16 cellular contexts compared by ENCODE assay signal in the genomic region with DNA sequence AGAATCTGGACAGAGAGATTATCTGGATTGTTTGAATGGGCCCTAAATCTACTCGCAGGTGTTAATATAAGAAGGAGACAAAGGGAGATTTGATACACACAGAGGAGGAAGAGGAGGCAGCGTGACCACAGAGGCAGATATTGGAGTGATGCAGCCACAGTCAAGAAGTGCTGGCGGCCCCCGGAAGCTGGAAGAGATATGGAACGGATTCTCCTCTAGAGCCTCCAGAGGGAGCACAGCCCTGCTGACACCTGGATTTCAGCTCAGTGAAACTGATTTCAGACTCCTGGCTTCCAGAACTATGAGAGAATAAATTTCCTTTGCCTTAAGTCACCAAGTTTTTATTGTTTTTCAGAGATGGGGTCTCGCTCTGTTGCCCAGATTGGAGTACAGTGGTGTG. TPM values are rescaled to one million over a fixed set of nuclear protein-coding genes. Genes with fewer than 3 reads are reported as not detected.
A peak's percentile ranks its signal among the peaks of the same experiment; 100 is the strongest.
DNase-seq lines count a peak whose midpoint lies in the region; ATAC-seq, FAIRE-seq and TF ChIP-seq lines count a peak whose summit lies in the region.
"Had no signal": no experiment of that assay in that cellular context is flagged by ENCODE, and none has a peak within 500 bp of the region (broad histone marks: within the 10 kb centered on the region; RNA-seq: fewer than 3 reads in every experiment).

No MANE protein-coding gene starts in this region.

- BruUV-seq in HepG2 (replicated peaks; lab: Mats Ljungman, UMichigan): no TSS peak

- H3K9me2 ChIP-seq in Karpas-422 (replicated peaks; ENCODE audit: insufficient read depth, low read length): no peaks in the 10 kb centered on the region

- peaks cover 21% of the 10 kb centered on the region for H3K4me1 ChIP-seq in HepG2 (ENCODE audit: insufficient read depth, low read length)
- H3K4me1 ChIP-seq in right lobe of liver: peaks cover 0 to 39% (median 7%) of the 10 kb centered on the region in 4 donors
- H3K4me1 ChIP-seq in ascending aorta: peaks cover 13 to 32% of the 10 kb centered on the region in 2 donors
- peaks cover 38 to 63% (median 41%) of the 10 kb centered on the region in 3 donors for H3K4me1 ChIP-seq in pancreas
- peaks cover 11% of the 10 kb centered on the region for H3K4me1 ChIP-seq in Karpas-422 (ENCODE audit: low read length)

- H3K9me3 ChIP-seq in HepG2 (ENCODE audit: low read length): no peaks in the 10 kb centered on the region
- H3K9me3 ChIP-seq in right lobe of liver: no peaks in the 10 kb centered on the region
- no peaks in the 10 kb centered on the region for H3K9me3 ChIP-seq in ascending aorta
- H3K9me3 ChIP-seq in pancreas: no peaks in the 10 kb centered on the region
- H3K9me3 ChIP-seq in Karpas-422 (ENCODE audit: low read length): no peaks in the 10 kb centered on the region
- H3K9me3 ChIP-seq: Peyer's patch had no signal

- no peak for TF ChIP-seq EP300 in HepG2 (IDR thresholded peaks at IDR 0.05; ENCODE audit: low read depth in 2 of 2, low read length in 2 of 2)
- TF ChIP-seq EP300 in HepG2 (CRISPR knock-in tag; IDR thresholded peaks at IDR 0.05; ENCODE audit: borderline replicate concordance): no peak

- peak; percentile 48 for FAIRE-seq in HepG2 (lab: Jason Lieb, UNC)
- no peak for FAIRE-seq in pancreas (lab: Jason Lieb, UNC)
- FAIRE-seq: A204.1 had no signal

- peak; percentile 24; the same call in 1 of the 2 replicates for TF ChIP-seq CTCF in HepG2 (CRISPR knock-in tag; IDR thresholded peaks at IDR 0.05)
- TF ChIP-seq CTCF in right lobe of liver (IDR thresholded peaks at IDR 0.05): no peak
- no peak for TF ChIP-seq CTCF in ascending aorta (IDR thresholded peaks at IDR 0.05)
- TF ChIP-seq CTCF in pancreas (IDR thresholded peaks at IDR 0.05): no peak

- intact Hi-C loops in HepG2 (cut with micrococcal nuclease; ENCODE audit: unreplicated experiment) (no loop called here), right lobe of liver (cut with DNase I) (no loop called here), ascending aorta (cut with DNase I) (no loop called here), pancreas (cut with DNase I) (no loop called here)

- H3K27me3 ChIP-seq in HepG2 (ENCODE audit: control insufficient read depth in 1 of 2, insufficient read depth in 2 of 2, low read length in 2 of 2) (0 out of 5 replicates have a peak, but pooled peaks cover 0 to 2% of the 10 kb centered on the region in 2 experiments), right lobe of liver (no peaks in the 10 kb centered on the region), ascending aorta (no peaks in the 10 kb centered on the region), pancreas (no peaks in the 10 kb centered on the region), Karpas-422 (ENCODE audit: low read length) (no peaks in the 10 kb centered on the region)
- H3K27me3 ChIP-seq: Peyer's patch had no signal

- no peaks in the 10 kb centered on the region for H4K20me1 ChIP-seq in HepG2 (ENCODE audit: insufficient read depth, low read length)
- no peaks in the 10 kb centered on the region for H4K20me1 ChIP-seq in Karpas-422 (ENCODE audit: insufficient read depth, low read depth, low read length)

- POLR2A ChIA-PET in HepG2 (lab: Yijun Ruan, JAX): no interaction called here

- TF ChIP-seq POLR2A in HepG2 (IDR thresholded peaks at IDR 0.05; ENCODE audit: insufficient read depth in 1 of 2, low read depth in 2 of 2, low read length in 2 of 2) (no peak), right lobe of liver (IDR thresholded peaks at IDR 0.05) (no peak)

- H3K79me2 ChIP-seq in HepG2 (ENCODE audit: insufficient read depth, low read length): no peaks in the 10 kb centered on the region
- H3K79me2 ChIP-seq in Karpas-422 (ENCODE audit: low read length): no peaks in the 10 kb centered on the region

- no peak overlapping the region for H3K27ac ChIP-seq in HepG2 (ENCODE audit: extremely low read length, insufficient read depth, low read length)
- no peak overlapping the region for H3K27ac ChIP-seq in right lobe of liver
- H3K27ac ChIP-seq in ascending aorta: peak overlapping the region; percentile 45 to 77
- peak overlapping the region in 3 of 4 donors; percentile 27 to 85 (median 80) for H3K27ac ChIP-seq in pancreas
- no peak overlapping the region for H3K27ac ChIP-seq in Karpas-422 (ENCODE audit: low read length)
- H3K27ac ChIP-seq: SK-N-MC had no signal

- H3K4me2 ChIP-seq in HepG2 (ENCODE audit: low read depth, low read length): no peak overlapping the region
- no peak overlapping the region for H3K4me2 ChIP-seq in Karpas-422 (ENCODE audit: low read depth, low read length, poor library complexity, severe bottlenecking)

- H3K4me3 ChIP-seq in HepG2 (replicated peaks in 1 of 3; ENCODE audit: insufficient read depth in 1 of 3, low read depth in 2 of 3, low read length in 3 of 3) (no peak overlapping the region), right lobe of liver (no peak overlapping the region), ascending aorta (no peak overlapping the region), pancreas (no peak overlapping the region), Karpas-422 (ENCODE audit: low read length) (no peak overlapping the region)
- H3K4me3 ChIP-seq: Peyer's patch, SK-N-MC had no signal

- CTCF ChIA-PET in HepG2 (lab: Yijun Ruan, JAX; ENCODE audit: low intra/inter-chr PET ratio, low total read pairs): no interaction called here

- H3K9ac ChIP-seq in HepG2 (ENCODE audit: insufficient read depth, low read depth, low read length) (no peak overlapping the region), Karpas-422 (ENCODE audit: low read length) (no peak overlapping the region)

- TF ChIP-seq RAD21 in HepG2 (CRISPR knock-in tag; IDR thresholded peaks at IDR 0.05): no peak

- in situ Hi-C loops in HepG2 (cut with HindIII; ENCODE audit: extremely low pct_ligation_motif_present, low pct_unique_long_range_greater_than_20kb): no loop called here

- ATAC-seq in HepG2 (peak; percentile 49; the same call in 2 of the 3 replicates), right lobe of liver (no peak), pancreas (no peak), GM21717 (IDR thresholded peaks at IDR 0.05; ENCODE audit: unreplicated experiment) (no peak)

- no peaks in the 10 kb centered on the region for H3K36me3 ChIP-seq in HepG2 (replicated peaks in 1 of 2; ENCODE audit: control insufficient read depth in 1 of 2, insufficient read depth in 2 of 2, low read length in 2 of 2)
- H3K36me3 ChIP-seq in right lobe of liver: no peaks in the 10 kb centered on the region
- H3K36me3 ChIP-seq in ascending aorta: peaks cover 77 to 79% of the 10 kb centered on the region in 2 donors
- H3K36me3 ChIP-seq in pancreas: no peaks in the 10 kb centered on the region
- H3K36me3 ChIP-seq in Karpas-422 (ENCODE audit: insufficient read depth, low read length): no peaks in the 10 kb centered on the region

- whole genome bisulfite sequencing in HepG2 (ENCODE audit: low lambda C conversion rate): 92% methylated on average over 6 of the region's 6 CpGs
- WGBS in right lobe of liver (ENCODE audit: insufficient coverage, low coverage, low lambda C conversion rate, missing lambda C conversion rate): 92% methylated on average over 6 of the region's 6 CpGs
- WGBS in pancreas, 2 donors: 62 to 66% methylated on average over 6 of the region's 6 CpGs

- H2AFZ ChIP-seq in HepG2 (ENCODE audit: low read length): no peak overlapping the region
- no peak overlapping the region for H2AFZ ChIP-seq in Karpas-422 (ENCODE audit: low read length)

- DNase-seq in HepG2 (ENCODE audit: low spot score) (no peak), right lobe of liver (no peak), ascending aorta (ENCODE audit: low spot score in 2 of 2) (no peak), pancreas (no peak), RPMI8226 (no peak), Karpas-422 (no peak)
- DNase-seq: C1 segment of cervical spinal cord, Calu3, HCEC 1CT, NCI-H1436, NCI-H2081, Peyer's patch, Right ventricle myocardium superior had no signal

TF ChIP-seq in HepG2, 621 proteins besides CTCF, POLR2A, EP300 and RAD21 (continues in another document):
- TF ChIP-seq ZNF773 (CRISPR knock-in tag; IDR thresholded peaks at IDR 0.05; ENCODE audit: borderline replicate concordance): no peak

RNA-seq across cellular contexts. Expression of gene TC2N, which starts 9.2 kb away (rescaled TPM):
- not detected in 2 replicates for total RNA-seq in HepG2 (2016; rRNA removed; fragmentation: Illumina TruSeq; extraction: Trizol)
- not detected in 2 replicates for total RNA-seq in HepG2 (2016; cell fraction: cytosol; rRNA removed; fragmentation: Illumina TruSeq; extraction: Trizol; ENCODE audit: low read depth)
- total RNA-seq in HepG2 (2016; cell fraction: insoluble cytoplasmic fraction; rRNA removed; fragmentation: Illumina TruSeq; extraction: Trizol): not detected in 2 replicates
- not detected in 2 replicates for total RNA-seq in HepG2 (2016; cell fraction: membrane; rRNA removed; fragmentation: Illumina TruSeq; extraction: Trizol)
- not detected in 2 replicates for total RNA-seq in HepG2 (2016; cell fraction: nucleus; rRNA removed; fragmentation: Illumina TruSeq; extraction: Trizol)
- polyA plus RNA-seq in HepG2 (2011; rRNA removed): 0.03 TPM in 1 of 2 replicates, not detected in the other
- polyA plus RNA-seq in HepG2 (2011; cell fraction: cytosol; rRNA removed): 0.14 TPM in 1 of 2 replicates, not detected in the other
- polyA plus RNA-seq in HepG2 (2011; cell fraction: nucleus; rRNA removed): not detected in 2 replicates
- polyA plus RNA-seq in HepG2 (2012): 0.05 TPM in 1 of 2 replicates, not detected in the other
- not detected in 2 replicates for polyA plus RNA-seq in HepG2 (2016; cell fraction: cytosol; fragmentation: Illumina TruSeq; extraction: Trizol; ENCODE audit: low read depth)
- polyA plus RNA-seq in HepG2 (2016; cell fraction: insoluble cytoplasmic fraction; fragmentation: Illumina TruSeq; extraction: Trizol; ENCODE audit: low read depth): not detected in 2 replicates
- not detected in 2 replicates for polyA plus RNA-seq in HepG2 (2016; cell fraction: membrane; fragmentation: Illumina TruSeq; extraction: Trizol; ENCODE audit: low read depth)
- polyA plus RNA-seq in HepG2 (2016; cell fraction: nucleus; fragmentation: Illumina TruSeq; extraction: Trizol; ENCODE audit: insufficient read depth, low read depth): not detected in 2 replicates
- polyA minus RNA-seq in HepG2 (2011; rRNA and poly(A)+ RNA removed; ENCODE audit: low replicate concordance): 9.2 TPM in 1 of 2 replicates, not detected in the other
- not detected in 2 replicates for polyA minus RNA-seq in HepG2 (2011; cell fraction: cytosol; rRNA and poly(A)+ RNA removed)
- 0.26 TPM in 1 of 2 replicates, not detected in the other for polyA minus RNA-seq in HepG2 (2011; cell fraction: nucleus; rRNA and poly(A)+ RNA removed)
- 1 to 10 TPM; 1.0 to 6.5 (median 4.3) TPM for total RNA-seq in right lobe of liver
- total RNA-seq in ascending aorta: 37.8 TPM
- total RNA-seq in pancreas: 100 to 1,000 TPM in 5 of 6 donors, 10 to 100 TPM in 1; 96.5 to 215 (median 119) TPM
- polyA plus RNA-seq in pancreas: 10 to 100 TPM; 23.9 to 45.4 TPM
- total RNA-seq in Karpas-422 (2014; rRNA removed; shearing (Covaris generic); ENCODE audit: low replicate concordance): not detected in 2 replicates

Comparison
In these comparisons a context has a peak if more than half of its experiments do, and no peak if none do; other contexts are left out.
1. H3K27ac ChIP-seq: peak in ascending aorta (2 of 2) and pancreas (3 of 4); none in HepG2 (single experiment), right lobe of liver (0 of 3) and Karpas-422 (single experiment).